20 cellular contexts compared by ENCODE assay signal in genomic region chr3:189896533-189896932, GRCh38.
A peak's percentile ranks its signal among the peaks of the same experiment; 100 is the strongest.
DNase-seq lines count a peak whose midpoint lies in the region; ATAC-seq, FAIRE-seq and TF ChIP-seq lines count a peak whose summit lies in the region.
"Had no signal": no experiment of that assay in that cellular context is flagged by ENCODE, and none has a peak within 500 bp of the region (broad histone marks: within the 10 kb centered on the region; RNA-seq: fewer than 3 reads in every experiment).

No MANE protein-coding gene starts in this region.

- H3K27me3 Mint-ChIP-seq in MCF 10A (ENCODE audit: insufficient read depth, unreplicated experiment) (no peaks in the 10 kb centered on the region), CD14-positive monocyte (ENCODE audit: low read depth in 3 of 3) (no peaks in the 10 kb centered on the region)
- H3K27me3 Mint-ChIP-seq in natural killer cell treated with Interleukin-12 subunit alpha and Interleukin-12 subunit beta and Interleukin-15 and Interleukin-18, amount 100 ng/mL, for 72 hours, result no peaks in the 10 kb centered on the region
- H3K27me3 Mint-ChIP-seq: CD4-positive, alpha-beta T cell had no signal

- no peak overlapping the region for H3K27ac Mint-ChIP-seq in MCF 10A (ENCODE audit: low read depth, unreplicated experiment)
- no peak overlapping the region for H3K27ac Mint-ChIP-seq in natural killer cell treated with Interleukin-12 subunit alpha and Interleukin-12 subunit beta and Interleukin-15 and Interleukin-18, amount 100 ng/mL, for 72 hours
- no peak overlapping the region for H3K27ac Mint-ChIP-seq in CD14-positive monocyte
- H3K27ac Mint-ChIP-seq: CD4-positive, alpha-beta T cell; HFFc6 had no signal

- POLR2A ChIA-PET in MCF 10A (lab: Yijun Ruan, JAX) (interaction anchor here (0.8 to 1.5 kb wide), 2 partner anchors 12 to 317 kb away, joined by 3 to 5 read pairs; no protein-coding TSS in a partner anchor), GM12878 (lab: Charles Lee) (interaction anchor here (0.7 to 0.8 kb wide), 2 partner anchors 228 to 589 kb away, joined by 3 read pairs; no protein-coding TSS in a partner anchor)

- TF ChIP-seq POLR2A in breast epithelium (IDR thresholded peaks at IDR 0.05) (no peak), GM12878 (IDR thresholded peaks at IDR 0.05; ENCODE audit: low read depth, low read length) (no peak)

- H3K4me1 Mint-ChIP-seq in MCF 10A (ENCODE audit: insufficient read depth, unreplicated experiment) (no peaks in the 10 kb centered on the region), CD14-positive monocyte (peaks cover 3% of the 10 kb centered on the region)
- no peaks in the 10 kb centered on the region for H3K4me1 Mint-ChIP-seq in natural killer cell treated with Interleukin-12 subunit alpha and Interleukin-12 subunit beta and Interleukin-15 and Interleukin-18, amount 100 ng/mL, for 72 hours (ENCODE audit: low read depth in 2 of 2)

- peaks cover 12% of the 10 kb centered on the region for H3K36me3 Mint-ChIP-seq in MCF 10A (ENCODE audit: insufficient read depth, unreplicated experiment)
- no peaks in the 10 kb centered on the region for H3K36me3 Mint-ChIP-seq in natural killer cell treated with Interleukin-12 subunit alpha and Interleukin-12 subunit beta and Interleukin-15 and Interleukin-18, amount 100 ng/mL, for 72 hours
- no peaks in the 10 kb centered on the region for H3K36me3 Mint-ChIP-seq in CD14-positive monocyte

- SMC1A ChIA-PET in GM12878 (lab: Charles Lee; ENCODE audit: uncharacterized antibody, unreplicated experiment), result interaction anchor here (0.6 to 1.4 kb wide), 4 partner anchors 11 to 624 kb away, joined by 3 to 6 read pairs (median 4); no protein-coding TSS in a partner anchor

- H3K4me3 Mint-ChIP-seq in MCF 10A (ENCODE audit: unreplicated experiment) (no peak overlapping the region), CD14-positive monocyte (no peak overlapping the region)
- H3K4me3 Mint-ChIP-seq in natural killer cell treated with Interleukin-12 subunit alpha and Interleukin-12 subunit beta and Interleukin-15 and Interleukin-18, amount 100 ng/mL, for 72 hours, result no peak overlapping the region
- H3K4me3 Mint-ChIP-seq: CD4-positive, alpha-beta T cell; HFFc6 had no signal

- BruUV-seq in MCF 10A (replicated peaks; lab: Mats Ljungman, UMichigan) (TSS peak; percentile 12), GM12878 (replicated peaks; lab: Mats Ljungman, UMichigan) (TSS peak; percentile 49)

- TF ChIP-seq CTCF in MCF 10A (IDR thresholded peaks at IDR 0.05; ENCODE audit: unreplicated experiment), result no peak
- TF ChIP-seq CTCF in breast epithelium (IDR thresholded peaks at IDR 0.05), result no peak
- no peak for TF ChIP-seq CTCF in GM12878 (IDR thresholded peaks at IDR 0.05 in 2 of 3, conservative IDR thresholded peaks at IDR 0.05 in 1 of 3; ENCODE audit: control insufficient read depth in 2 of 3, extremely low read depth in 1 of 3, insufficient read depth in 1 of 3, low read depth in 3 of 3, low read length in 3 of 3)
- no peak for TF ChIP-seq CTCF in CD14-positive monocyte (IDR thresholded peaks at IDR 0.05)

- 78% methylated on average over 3 of the region's 3 CpGs for WGBS in GM12878 (ENCODE audit: insufficient coverage, insufficient replicate concordance, low lambda C conversion rate, missing lambda C conversion rate)

- no peak overlapping the region for H3K4me3 ChIP-seq in breast epithelium
- no peak overlapping the region for H3K4me3 ChIP-seq in GM12878
- H3K4me3 ChIP-seq: BLaER1 treated with 17β-estradiol and CSF1 and Interleukin-3, amounts not matched to agents 10 nM and 100 nM had no signal

- in situ Hi-C loops in GM12878 (cut with MboI), result no loop called here

- H2AFZ ChIP-seq in GM12878 (ENCODE audit: control insufficient read depth, low read depth, low read length), result no peak overlapping the region

- H3K27me3 ChIP-seq in breast epithelium (no peaks in the 10 kb centered on the region), GM12878 (replicated peaks in 1 of 2; ENCODE audit: control insufficient read depth in 2 of 2, insufficient read depth in 2 of 2, low read length in 1 of 2) (no peaks in the 10 kb centered on the region)
- H3K27me3 ChIP-seq: BLaER1 treated with 17β-estradiol and CSF1 and Interleukin-3, amounts not matched to agents 10 nM and 100 nM had no signal

- H3K4me1 ChIP-seq in breast epithelium, result no peaks in the 10 kb centered on the region
- no peaks in the 10 kb centered on the region for H3K4me1 ChIP-seq in GM12878 (ENCODE audit: control insufficient read depth, insufficient read depth, low read length)

- H3K36me3 ChIP-seq in breast epithelium, result no peaks in the 10 kb centered on the region
- no peaks in the 10 kb centered on the region; a peak in 1 of 4 replicates for H3K36me3 ChIP-seq in GM12878 (ENCODE audit: control insufficient read depth in 2 of 2, insufficient read depth in 2 of 2, low read length in 1 of 2)
- H3K36me3 ChIP-seq: BLaER1 treated with 17β-estradiol and CSF1 and Interleukin-3, amounts not matched to agents 10 nM and 100 nM had no signal

- TF ChIP-seq EP300 in GM12878 (IDR thresholded peaks at IDR 0.05; ENCODE audit: borderline replicate concordance in 1 of 2, control insufficient read depth in 1 of 2, low read depth in 2 of 2, low read length in 2 of 2), result no peak

- FAIRE-seq in GM12878 (lab: Jason Lieb, UNC), result no peak
- FAIRE-seq: GM12891, HepG2, HTR-8/SVneo had no signal

- CTCF ChIA-PET in MCF 10A (lab: Yijun Ruan, JAX), result interaction anchor here (1.0 kb wide), 1 partner anchor 13 kb away, joined by 3 read pairs; no protein-coding TSS in a partner anchor
- CTCF ChIA-PET in GM12878 (lab: Yijun Ruan, JAX), result interaction anchor here (0.6 to 1.1 kb wide), 2 partner anchors 51 to 624 kb away, joined by 3 read pairs; no protein-coding TSS in a partner anchor

- H3K79me2 ChIP-seq in GM12878 (ENCODE audit: control insufficient read depth, insufficient read depth, low read length), result no peaks in the 10 kb centered on the region

- intact Hi-C loops in MCF 10A (cut with micrococcal nuclease), result loop anchor here (5.0 kb wide), 1 partner anchor 41 kb away; no protein-coding TSS in a partner anchor
- intact Hi-C loops in breast epithelium (cut with DNase I; ENCODE audit: low total_unique reads), result no loop called here
- intact Hi-C loops in GM12878 (cut with micrococcal nuclease; ENCODE audit: unreplicated experiment), result no loop called here
- intact Hi-C loops in CD14-positive monocyte (cut with micrococcal nuclease), result no loop called here

- RAD21 ChIA-PET in GM12878 (lab: Charles Lee; ENCODE audit: unreplicated experiment), result interaction anchor here (1.6 kb wide), 1 partner anchor 118 kb away, joined by 3 read pairs; no protein-coding TSS in a partner anchor

- TF ChIP-seq RAD21 in GM12878 (IDR thresholded peaks at IDR 0.05; ENCODE audit: insufficient read depth, low read depth, low read length), result no peak

- H3K9me3 Mint-ChIP-seq in MCF 10A (ENCODE audit: unreplicated experiment), result no peaks in the 10 kb centered on the region
- H3K9me3 Mint-ChIP-seq in natural killer cell treated with Interleukin-12 subunit alpha and Interleukin-12 subunit beta and Interleukin-15 and Interleukin-18, amount 100 ng/mL, for 72 hours, result peaks cover 6% of the 10 kb centered on the region
- peaks cover 0 to 7% (median 2%) of the 10 kb centered on the region in 7 donors for H3K9me3 Mint-ChIP-seq in CD14-positive monocyte
- H3K9me3 Mint-ChIP-seq: CD4-positive, alpha-beta T cell; HFFc6 had no signal

- no peak overlapping the region for H3K9ac ChIP-seq in GM12878 (ENCODE audit: control insufficient read depth, insufficient read depth, low read length)
- H3K9ac ChIP-seq: BLaER1 treated with 17β-estradiol and CSF1 and Interleukin-3, amounts not matched to agents 10 nM and 100 nM had no signal

- no peak overlapping the region for H3K27ac ChIP-seq in breast epithelium
- no peak overlapping the region for H3K27ac ChIP-seq in GM12878 (ENCODE audit: control insufficient read depth, insufficient read depth)
- H3K27ac ChIP-seq in epithelial cell of prostate, result peak overlapping the region; percentile 98
- H3K27ac ChIP-seq: 22Rv1; BLaER1 treated with 17β-estradiol and CSF1 and Interleukin-3, amounts not matched to agents 10 nM and 100 nM had no signal

- no peak overlapping the region for H3K4me2 ChIP-seq in GM12878 (ENCODE audit: control insufficient read depth, insufficient read depth)

- H3K9me3 ChIP-seq in breast epithelium (no peaks in the 10 kb centered on the region), GM12878 (replicated peaks; ENCODE audit: control insufficient read depth, insufficient read depth, low read length) (no peaks in the 10 kb centered on the region; the same call in 2 of the 3 replicates)
- H3K9me3 ChIP-seq: BLaER1 treated with 17β-estradiol and CSF1 and Interleukin-3, amounts not matched to agents 10 nM and 100 nM had no signal

- no peaks in the 10 kb centered on the region for H4K20me1 ChIP-seq in GM12878 (ENCODE audit: control insufficient read depth, insufficient read depth)
- H4K20me1 ChIP-seq: BLaER1 treated with 17β-estradiol and CSF1 and Interleukin-3, amounts not matched to agents 10 nM and 100 nM had no signal

- ATAC-seq in GM12878, result no peak
- ATAC-seq in natural killer cell treated with Interleukin-12 subunit alpha and Interleukin-12 subunit beta and Interleukin-15 and Interleukin-18, amount 100 ng/mL, for 72 hours, result no peak
- ATAC-seq: HepG2 had no signal

- DNase-seq in MCF 10A (ENCODE audit: unreplicated experiment), result no peak
- DNase-seq in breast epithelium (ENCODE audit: low spot score in 2 of 2), result no peak
- no peak for DNase-seq in GM12878 (ENCODE audit: low read depth, low spot score)
- DNase-seq in epithelial cell of prostate (ENCODE audit: low read depth, low spot score), result no peak
- DNase-seq in natural killer cell treated with Interleukin-12 subunit alpha and Interleukin-12 subunit beta and Interleukin-15 and Interleukin-18, amount 100 ng/mL, for 72 hours (ENCODE audit: low spot score), result no peak
- no peak for DNase-seq in CD14-positive monocyte (ENCODE audit: low spot score)
- DNase-seq in NCI-H2196 (lab: John Stamatoyannopoulos, UW; ENCODE audit: unreplicated experiment), result no peak
- no peak for DNase-seq in GM19240 (ENCODE audit: insufficient read length, low spot score)
- DNase-seq: AML-193; Calu3; CD4-positive, alpha-beta T cell; DMS 273 treated with DMSO at 0.1 percent for 48 hours; DMS79; HCEC 1CT; HFFc6 had no signal

TF ChIP-seq in GM12878, 131 proteins besides CTCF, POLR2A, EP300 and RAD21 (continues in another document):
- TF ChIP-seq FOXK2 (IDR thresholded peaks at IDR 0.05), result no peak
- no peak for TF ChIP-seq ZNF24 (IDR thresholded peaks at IDR 0.05)
- no peak for TF ChIP-seq MEF2A (IDR thresholded peaks at IDR 0.05; ENCODE audit: insufficient read depth, low read depth, low read length)
- no peak for TF ChIP-seq SMAD1 (IDR thresholded peaks at IDR 0.05; ENCODE audit: low read depth, partially characterized antibody)
- TF ChIP-seq LARP7 (IDR thresholded peaks at IDR 0.05), result no peak
- TF ChIP-seq DPF2 (IDR thresholded peaks at IDR 0.05), result no peak
- TF ChIP-seq ZNF274 (IDR thresholded peaks at IDR 0.05; ENCODE audit: insufficient read depth, insufficient read length), result no peak
